Comparison of ENCODE assay signal across 8 cellular contexts in the genomic region with DNA sequence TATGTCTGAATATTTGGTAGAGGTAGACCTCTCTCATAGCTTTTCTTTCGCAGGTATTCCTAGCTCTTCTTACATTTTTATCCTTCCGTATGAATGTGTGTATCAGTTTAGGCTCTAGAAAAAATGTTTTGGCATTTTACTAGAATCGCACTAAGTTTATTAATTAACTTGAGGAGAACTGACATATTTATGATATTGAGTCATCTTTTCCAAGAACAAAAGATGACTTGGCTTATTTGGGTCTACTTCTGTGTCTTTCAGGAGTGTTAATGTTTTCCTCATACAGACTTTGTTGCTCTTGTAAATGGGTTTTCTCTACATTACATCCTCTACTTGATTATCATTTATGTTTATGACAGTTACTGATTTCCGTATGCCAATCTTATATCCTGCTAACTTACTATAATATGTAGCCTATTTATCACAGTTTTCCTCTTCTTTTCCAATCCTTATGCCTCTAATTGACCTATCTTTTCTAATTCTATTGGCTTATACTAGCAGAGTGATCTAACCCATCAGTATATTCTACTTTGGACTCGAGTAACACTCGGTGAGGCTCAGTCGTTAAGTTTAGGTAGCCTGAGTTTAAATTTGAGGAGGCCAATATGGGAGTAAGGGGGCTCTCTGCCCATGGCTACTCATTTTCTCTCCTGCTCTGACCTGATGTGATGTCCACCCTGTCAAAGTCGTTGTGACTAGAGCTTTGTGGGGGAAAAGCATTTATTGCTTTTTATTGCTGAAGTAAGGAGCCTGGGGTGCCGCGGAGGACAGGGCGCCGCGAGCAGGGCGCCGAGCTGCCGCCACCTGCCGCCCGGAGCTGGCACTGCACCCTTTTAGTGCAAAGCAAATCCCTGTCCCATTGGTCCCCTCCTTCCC. TPM values are rescaled to one million over a fixed set of nuclear protein-coding genes. Genes with fewer than 3 reads are reported as not detected.
DNase-seq lines count a peak whose midpoint lies in the region; ATAC-seq and TF ChIP-seq lines count a peak whose summit lies in the region.

No MANE protein-coding gene starts in this region.

- intact Hi-C loops in colonic mucosa (cut with DNase I) (loop anchor here (5.0 kb wide), 1 partner anchor 101 kb away; no protein-coding TSS in a partner anchor), right lobe of liver (cut with DNase I) (no loop called here)

- H3F3A ChIP-seq in GM23248 (ENCODE audit: insufficient read depth), result 0 out of 2 replicates have a peak, but pooled peaks cover 8% of the 10 kb centered on the region

- TF ChIP-seq CTCF in colonic mucosa (IDR thresholded peaks at IDR 0.05) (peak; percentile 97), right lobe of liver (IDR thresholded peaks at IDR 0.05) (peak; percentile 85 to 99 (median 98))

- 0 out of 2 replicates have a peak, but pooled peaks cover 6% of the 10 kb centered on the region for H3K27me3 ChIP-seq in GM23248 (replicated peaks; ENCODE audit: insufficient read depth)
- H3K27me3 ChIP-seq in colonic mucosa, result no peaks in the 10 kb centered on the region
- no peaks in the 10 kb centered on the region for H3K27me3 ChIP-seq in right lobe of liver

- H3K4me2 ChIP-seq in GM23248 (ENCODE audit: unreplicated experiment), result peak overlapping the region; percentile 84

- no peaks in the 10 kb centered on the region for H3K36me3 ChIP-seq in GM23248 (ENCODE audit: low read depth)
- H3K36me3 ChIP-seq in colonic mucosa, result no peaks in the 10 kb centered on the region
- H3K36me3 ChIP-seq in right lobe of liver, result no peaks in the 10 kb centered on the region

- ATAC-seq in right lobe of liver (peak; percentile 98 to 100 (median 100)), HG03108 (IDR thresholded peaks at IDR 0.05; ENCODE audit: unreplicated experiment) (no peak)

- in situ Hi-C loops in GM23248 (cut with MboI), result no loop called here

- no peaks in the 10 kb centered on the region for H3K79me2 ChIP-seq in GM23248 (ENCODE audit: insufficient read depth)

- peak overlapping the region; percentile 81 for H2AFZ ChIP-seq in GM23248

- peak; percentile 91 for DNase-seq in AG08396 (ENCODE audit: low spot score)
- DNase-seq in GM23248, result peak; percentile 82
- DNase-seq in NCI-H69 (lab: John Stamatoyannopoulos, UW), result peak; percentile 76
- peak; percentile 77 for DNase-seq in activated CD4-positive, alpha-beta T cell treated with anti-CD3 and anti-CD28 coated beads, Interleukin-2, amount 50 U/mL, for 1 hour
- DNase-seq in colonic mucosa, result peak; percentile 82
- DNase-seq in right lobe of liver, result peak; percentile 75 to 80 (median 79)
- peak; percentile 65 to 80 for DNase-seq in stimulated activated CD4-positive, alpha-beta T cell treated with anti-CD3 and anti-CD28 coated beads, Interleukin-4, amount 100 ng/mL, for 48 hours (ENCODE audit: low read depth in 2 of 2)

- H4K20me1 ChIP-seq in GM23248 (ENCODE audit: insufficient read depth), result no peaks in the 10 kb centered on the region

- H3K9me3 ChIP-seq in GM23248 (ENCODE audit: low read depth) (no peaks in the 10 kb centered on the region), colonic mucosa (no peaks in the 10 kb centered on the region), right lobe of liver (no peaks in the 10 kb centered on the region)

- no peaks in the 10 kb centered on the region for H3K9me2 ChIP-seq in GM23248 (ENCODE audit: insufficient read depth)

- no peak for TF ChIP-seq POLR2A in right lobe of liver (IDR thresholded peaks at IDR 0.05)

- peak overlapping the region; percentile 69 for H3K9ac ChIP-seq in GM23248
- H3K9ac ChIP-seq in colonic mucosa (ENCODE audit: low read depth in 2 of 2, low read length in 2 of 2), result no peak overlapping the region

- H3K4me1 ChIP-seq in GM23248 (ENCODE audit: insufficient read depth) (peaks cover 9% of the 10 kb centered on the region), colonic mucosa (no peaks in the 10 kb centered on the region), right lobe of liver (no peaks in the 10 kb centered on the region)

- WGBS in GM23248 (ENCODE audit: low coverage in 1 of 2, low lambda C conversion rate in 2 of 2, missing lambda C conversion rate in 2 of 2), 2 experiments, result 7% methylated on average over 18 of the region's 18 CpGs
- 22% methylated on average over 18 of the region's 18 CpGs for WGBS in right lobe of liver (ENCODE audit: insufficient coverage, low coverage, low lambda C conversion rate, missing lambda C conversion rate)

- H3K27ac ChIP-seq in GM23248 (peak overlapping the region; percentile 41), colonic mucosa (no peak overlapping the region), right lobe of liver (no peak overlapping the region)

- H3K4me3 ChIP-seq in GM23248, result peak overlapping the region; percentile 61
- no peak overlapping the region for H3K4me3 ChIP-seq in colonic mucosa
- H3K4me3 ChIP-seq in right lobe of liver, result no peak overlapping the region

RNA-seq across cellular contexts. Expression of a gene that starts 20.0 kb away (rescaled TPM):
- not detected in 2 replicates for total RNA-seq in GM23248 (2014; rRNA removed; shearing (Covaris generic))
- not detected in 2 replicates for polyA plus RNA-seq in GM23248 (2016; fragmentation: Nextera tagmentation; extraction: Ambion mirVana)
- total RNA-seq in colonic mucosa (100 to 1,000 TPM; 311 to 465 TPM), right lobe of liver (1 to 10 TPM in 1 of 6 experiments, under 1 TPM in 2, not detected in 3; 0.42 to 1.4 (median 0.62) TPM)

RNA-seq across cellular contexts. Expression of a gene that starts 37.8 kb away (rescaled TPM):
- total RNA-seq in GM23248 (2014; rRNA removed; shearing (Covaris generic)), result 0.65 and 1.4 TPM in 2 replicates
- 0.96 and 1.0 TPM in 2 replicates for polyA plus RNA-seq in GM23248 (2016; fragmentation: Nextera tagmentation; extraction: Ambion mirVana)
- total RNA-seq in colonic mucosa (1 to 10 TPM; 3.8 to 6.3 TPM), right lobe of liver (1 to 10 TPM in 5 of 6 experiments, under 1 TPM in 1; 0.81 to 5.0 (median 2.3) TPM)

Comparison
In these comparisons a context has a peak if more than half of its experiments do, and no peak if none do; other contexts are left out.
1. RNA of a gene that starts 20.0 kb away (total RNA-seq): 311 to 465 TPM in colonic mucosa; 0.42 to 1.4 TPM in right lobe of liver and not detected in GM23248; every median in the first group is over 100 times any median in the second.
2. Peak in every context shown above with its lines, with median percentiles within 50 percentile points of each other: DNase-seq.